Comparison of ENCODE assay signal across 1 cellular context in genomic region chr12:123931686-123932321, GRCh38.
TF ChIP-seq lines count a peak whose summit lies in the region.

No MANE protein-coding gene starts in this region.

TF ChIP-seq in GM23338, 12 proteins besides CTCF, POLR2A, EP300 and RAD21:
- no peak for TF ChIP-seq ZNF462 (CRISPR knock-in tag; IDR thresholded peaks at IDR 0.05)
- TF ChIP-seq ZNF331 (CRISPR knock-in tag; IDR thresholded peaks at IDR 0.05; ENCODE audit: low read depth): no peak
- no peak for TF ChIP-seq NANOG (IDR thresholded peaks at IDR 0.05; ENCODE audit: borderline replicate concordance)
